Comparison of ENCODE assay signal across 21 cellular contexts in the genomic region with DNA sequence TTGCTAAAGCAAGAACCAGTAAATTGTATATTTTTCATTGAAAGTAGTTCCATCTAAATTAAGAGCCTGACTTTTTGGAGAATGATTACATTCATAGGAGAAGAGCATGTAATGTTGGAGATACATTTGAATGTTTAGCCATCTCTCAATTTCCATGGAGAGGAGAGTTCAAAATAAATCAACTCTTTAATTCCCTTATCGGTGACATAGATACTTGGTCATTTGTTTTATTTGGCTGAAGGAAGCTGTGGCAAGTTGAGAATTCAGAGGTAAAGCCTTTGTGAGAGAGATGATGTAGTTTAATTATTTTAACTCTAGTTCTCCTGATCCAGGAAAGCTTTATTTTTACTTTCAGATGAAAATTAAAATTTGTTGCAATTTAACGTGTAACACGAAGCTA.
"Had no signal": no experiment of that assay in that cellular context is flagged by ENCODE, and none has a peak within 500 bp of the region (broad histone marks: within the 10 kb centered on the region; RNA-seq: fewer than 3 reads in every experiment).

No MANE protein-coding gene starts in this region.

- H3K9me3 Mint-ChIP-seq: nephron had no signal

- H3K27ac Mint-ChIP-seq: stimulated activated naive B cell treated with anti-CD40 and anti-IgM and Interleukin-4, amounts not matched to agents 10 μg/mL and 1 μg/mL and 100 μg/mL, for 72 hours had no signal

- H3K27ac ChIP-seq: colonic mucosa, gastroesophageal sphincter, left lung, lower lobe of right lung, spleen, stomach, thoracic aorta, transverse colon had no signal

- DNase-seq: colonic mucosa; effector CD8-positive, alpha-beta T cell; glutamatergic neuron; left lung; lower lobe of right lung; mesenchymal stem cell; naive B cell; occipital lobe; spleen; stimulated activated CD4-positive, alpha-beta T cell treated with anti-CD3 and anti-CD28 coated beads, Interleukin-15, amount 100 ng/mL, for 24 hours; stimulated activated CD4-positive, alpha-beta T cell treated with anti-CD3 and anti-CD28 coated beads, Interleukin-1b, Interleukin-23, amount 100 ng/mL, for 48 hours; stimulated activated CD4-positive, alpha-beta T cell treated with anti-CD3 and anti-CD28 coated beads, Interleukin-4, amount 100 ng/mL, for 24 hours; stimulated activated naive B cell treated with anti-CD40 and anti-IgM and Interleukin-4, amounts not matched to agents 10 μg/mL and 1 μg/mL and 100 μg/mL, for 72 hours; stomach; substantia nigra; transverse colon had no signal

- ATAC-seq: esophagus mucosa; gastroesophageal sphincter; left lung; sciatic nerve; stimulated activated naive B cell treated with anti-CD40 and anti-IgM and Interleukin-4, amounts not matched to agents 10 μg/mL and 1 μg/mL and 100 μg/mL, for 72 hours had no signal

- H3K4me3 ChIP-seq: colonic mucosa, gastroesophageal sphincter, left lung, lower lobe of right lung, spleen, stomach, thoracic aorta, transverse colon had no signal

- H3K4me3 Mint-ChIP-seq: nephron had no signal

- H3K27me3 Mint-ChIP-seq: naive B cell; stimulated activated naive B cell treated with anti-CD40 and anti-IgM and Interleukin-4, amounts not matched to agents 10 μg/mL and 1 μg/mL and 100 μg/mL, for 72 hours had no signal

- H3K36me3 ChIP-seq: colonic mucosa, gastroesophageal sphincter, left lung, lower lobe of right lung, spleen, stomach, thoracic aorta, transverse colon had no signal

- H3K9me3 ChIP-seq: colonic mucosa, gastroesophageal sphincter, left lung, lower lobe of right lung, spleen, stomach, thoracic aorta, transverse colon had no signal

- H3K27me3 ChIP-seq: colonic mucosa, gastroesophageal sphincter, left lung, spleen, stomach had no signal

- H3K4me1 ChIP-seq: colonic mucosa had no signal
